Comparison of ENCODE assay signal across 8 cellular contexts in genomic region chr1:220879090-220879508, GRCh38. TPM values are rescaled to one million over a fixed set of nuclear protein-coding genes. Genes with fewer than 3 reads are reported as not detected.
A peak's percentile ranks its signal among the peaks of the same experiment; 100 is the strongest.
DNase-seq lines count a peak whose midpoint lies in the region; ATAC-seq, FAIRE-seq and TF ChIP-seq lines count a peak whose summit lies in the region.

Gene HLX (plus strand): TSS chr1:220879443. CDS start chr1:220879858, 415 bp downstream.

- peak; percentile 81 for FAIRE-seq in K562 (lab: Jason Lieb, UNC)

- peaks cover 17% of the 10 kb centered on the region for H3K4me1 Mint-ChIP-seq in progenitor cell of endocrine pancreas (ENCODE audit: low read depth)

- 0 out of 2 replicates have a peak, but pooled peaks have one; percentile 42 for TF ChIP-seq POLR2A in K562 (conservative IDR thresholded peaks at IDR 0.05)

- TF ChIP-seq EP300 in K562 (IDR thresholded peaks at IDR 0.05; ENCODE audit: low read length) = no peak

- TF ChIP-seq CTCF in BE2C (IDR thresholded peaks at IDR 0.05; ENCODE audit: low read depth, low read length) = no peak
- TF ChIP-seq CTCF in K562 (IDR thresholded peaks at IDR 0.05 in 2 of 3, conservative IDR thresholded peaks at IDR 0.05 in 1 of 3; ENCODE audit: insufficient read depth in 2 of 3, low read depth in 1 of 3, low read length in 3 of 3) = no peak
- TF ChIP-seq CTCF in hepatocyte (IDR thresholded peaks at IDR 0.05; ENCODE audit: poor library complexity) = no peak
- TF ChIP-seq CTCF in progenitor cell of endocrine pancreas (IDR thresholded peaks at IDR 0.05; ENCODE audit: unreplicated experiment) = no peak

- H2AFZ ChIP-seq in K562 (ENCODE audit: low read depth, low read length) = peak within 1 kb of the TSS; percentile 90
- H2AFZ ChIP-seq in hepatocyte = peak within 1 kb of the TSS; percentile 88

- WGBS in K562 (ENCODE audit: insufficient coverage, low coverage, missing lambda C conversion rate) = 6% methylated on average over 24 of the region's 24 CpGs
- 1% methylated on average over 17 of the region's 24 CpGs for WGBS in hepatocyte (ENCODE audit: low lambda C conversion rate, missing lambda C conversion rate)

- H3K36me3 ChIP-seq in BE2C (peaks cover 8% of the 10 kb centered on the region), K562 (ENCODE audit: control insufficient read depth, insufficient read depth, low read length) (no peaks in the 10 kb centered on the region), hepatocyte (replicated peaks; ENCODE audit: insufficient read depth, low read depth) (no peaks in the 10 kb centered on the region)

- POLR2A ChIA-PET in K562 (lab: Yijun Ruan, JAX) = interaction anchor here (0.6 to 0.7 kb wide), 3 partner anchors 185 to 245 kb away, joined by 3 to 4 read pairs (median 3); no protein-coding TSS in a partner anchor

- peak within 1 kb of the TSS; percentile 66; the same call in 2 of the 3 replicates for H3K27ac ChIP-seq in K562 (ENCODE audit: extremely low read depth, low read depth, low read length)
- peak within 1 kb of the TSS; percentile 18 for H3K27ac ChIP-seq in hepatocyte

- H3K9me3 ChIP-seq in BE2C = no peaks in the 10 kb centered on the region
- no peaks in the 10 kb centered on the region for H3K9me3 ChIP-seq in K562 (replicated peaks; ENCODE audit: control insufficient read depth, insufficient read depth, low read depth, low read length)
- H3K9me3 ChIP-seq in hepatocyte (ENCODE audit: low read depth) = no peaks in the 10 kb centered on the region

- intact Hi-C loops in K562 (cut with micrococcal nuclease) = loop anchor here (5.0 kb wide), 1 partner anchor 67 kb away; no protein-coding TSS in a partner anchor

- TF ChIP-seq RAD21 in K562 (CRISPR knock-in tag; conservative IDR thresholded peaks at IDR 0.05 in 1 of 2, IDR thresholded peaks at IDR 0.05 in 1 of 2) = no peak

- CTCF ChIA-PET in K562 (lab: Yijun Ruan, JAX; ENCODE audit: low intra/inter-chr PET ratio) = no interaction called here

- no TSS peak for BruUV-seq in K562 (replicated peaks; lab: Mats Ljungman, UMichigan)

- H3K27me3 ChIP-seq in BE2C = no peaks in the 10 kb centered on the region
- peaks cover 10 to 35% of the 10 kb centered on the region in 2 experiments; a peak in 4 of 5 replicates for H3K27me3 ChIP-seq in K562 (ENCODE audit: control insufficient read depth in 2 of 2, insufficient read depth in 2 of 2, low read length in 2 of 2)
- peaks cover 97% of the 10 kb centered on the region for H3K27me3 ChIP-seq in hepatocyte

- H3K4me1 ChIP-seq in BE2C = no peaks in the 10 kb centered on the region; the same call in 1 of the 2 replicates
- H3K4me1 ChIP-seq in K562 (replicated peaks in 1 of 2; ENCODE audit: control insufficient read depth in 2 of 2, insufficient read depth in 2 of 2, low read length in 2 of 2) = peaks cover 0 to 31% of the 10 kb centered on the region in 2 experiments; a peak in 2 of 5 replicates
- H3K4me1 ChIP-seq in hepatocyte (ENCODE audit: insufficient read depth) = peaks cover 40% of the 10 kb centered on the region

- H3K4me3 Mint-ChIP-seq in progenitor cell of endocrine pancreas (ENCODE audit: low read depth) = peak within 1 kb of the TSS; percentile 58

- H3K4me2 ChIP-seq in K562 (ENCODE audit: insufficient read depth, low read length) (peak within 1 kb of the TSS; percentile 47), hepatocyte (peak within 1 kb of the TSS; percentile 100)

- H3K9me3 Mint-ChIP-seq in progenitor cell of endocrine pancreas (ENCODE audit: low read depth) = no peaks in the 10 kb centered on the region

- H3K27ac Mint-ChIP-seq in progenitor cell of endocrine pancreas = peak within 1 kb of the TSS; percentile 45

- peak within 1 kb of the TSS; percentile 85 for H3K4me3 ChIP-seq in BE2C (ENCODE audit: low read depth, low read length)
- H3K4me3 ChIP-seq in K562 = peak within 1 kb of the TSS; percentile 59
- H3K4me3 ChIP-seq in hepatocyte = peak within 1 kb of the TSS; percentile 64

- H3K9me2 ChIP-seq in hepatocyte (replicated peaks; ENCODE audit: insufficient read depth) = no peaks in the 10 kb centered on the region

- no peaks in the 10 kb centered on the region for H3K9me1 ChIP-seq in K562 (ENCODE audit: control insufficient read depth, insufficient read depth, low read length)

- peak; percentile 33 for ATAC-seq in GM18858 (IDR thresholded peaks at IDR 0.05; ENCODE audit: unreplicated experiment)
- peak; percentile 53 for ATAC-seq in HG03066 (IDR thresholded peaks at IDR 0.05; ENCODE audit: low read depth, unreplicated experiment)
- peak; percentile 92 for ATAC-seq in K562

- DNase-seq in BE2C (peak; percentile 93), OCI-M2 (lab: John Stamatoyannopoulos, UW; ENCODE audit: unreplicated experiment) (peak; percentile 52), K562 (ENCODE audit: extremely low read depth in 1 of 4, low spot score in 3 of 4) (peak; percentile 85 to 96 (median 96)), hepatocyte (ENCODE audit: low spot score) (peak; percentile 59), progenitor cell of endocrine pancreas (ENCODE audit: low spot score, unreplicated experiment) (no peak), SHP77 (lab: John Stamatoyannopoulos, UW) (no peak)

- H3K9ac ChIP-seq in K562 (ENCODE audit: insufficient read depth in 1 of 2, low read depth in 2 of 2, low read length in 2 of 2) = peak within 1 kb of the TSS; percentile 69 to 92

- H3K27me3 Mint-ChIP-seq in progenitor cell of endocrine pancreas = peaks cover 93% of the 10 kb centered on the region

- H3K36me3 Mint-ChIP-seq in progenitor cell of endocrine pancreas (ENCODE audit: insufficient read depth) = no peaks in the 10 kb centered on the region

- H3K79me2 ChIP-seq in K562 (ENCODE audit: control insufficient read depth, insufficient read depth, low read length) (0 out of 3 replicates have a peak, but pooled peaks cover 3% of the 10 kb centered on the region), hepatocyte (no peaks in the 10 kb centered on the region)

- in situ Hi-C loops in K562 (cut with MboI) = loop anchor here (10.0 kb wide), 1 partner anchor 1576 kb away; no protein-coding TSS in a partner anchor

- H4K20me1 ChIP-seq in K562 (replicated peaks; ENCODE audit: control insufficient read depth, insufficient read depth, low read length) (0 out of 2 replicates have a peak, but pooled peaks cover 4% of the 10 kb centered on the region), hepatocyte (ENCODE audit: insufficient read depth, poor library complexity, severe bottlenecking) (no peaks in the 10 kb centered on the region)

TF ChIP-seq in K562, 482 proteins besides CTCF, POLR2A, EP300 and RAD21 (continues in another document):
- TF ChIP-seq U2AF1 (optimal IDR thresholded peaks at IDR 0.05; ENCODE audit: low read depth, low read length) (no peak), HNRNPLL (IDR thresholded peaks at IDR 0.05; ENCODE audit: low read depth, low read length, poor library complexity, severe bottlenecking) (peak; percentile 49), RFX1 (IDR thresholded peaks at IDR 0.05) (no peak), ZNF184 (CRISPR knock-in tag; IDR thresholded peaks at IDR 0.05) (no peak), XRCC4 (IDR thresholded peaks at IDR 0.05; ENCODE audit: extremely low read depth, insufficient read depth, insufficient read length) (no peak), RBFOX2 (IDR thresholded peaks at IDR 0.05; ENCODE audit: low read depth, low read length) (peak; percentile 61), SMAD3 (CRISPR knock-in tag; conservative IDR thresholded peaks at IDR 0.05) (no peak), SMC3 (conservative IDR thresholded peaks at IDR 0.05; ENCODE audit: insufficient read depth, low read depth, low read length) (no peak), NFYB (IDR thresholded peaks at IDR 0.05; ENCODE audit: extremely low read depth, insufficient read length) (peak; percentile 22), BRCA1 (IDR thresholded peaks at IDR 0.05) (no peak), BRCA1 (CRISPR knock-in tag; IDR thresholded peaks at IDR 0.05) (no peak), NFE2 (IDR thresholded peaks at IDR 0.05; ENCODE audit: low read depth) (no peak), PATZ1 (CRISPR knock-in tag; IDR thresholded peaks at IDR 0.05; ENCODE audit: borderline replicate concordance) (no peak)

RNA-seq across cellular contexts. Expression of gene HLX, which starts in this region (rescaled TPM):
- 4.4 TPM for polyA plus RNA-seq in BE2C (2012; ENCODE audit: insufficient read depth, insufficient read length, low read depth)
- 1.3 and 1.6 TPM in 2 replicates for total RNA-seq in K562 (2011; cell fraction: chromatin; rRNA removed; ENCODE audit: low replicate concordance)
- total RNA-seq in K562 (2011; cell fraction: nucleolus; rRNA removed) = 1.1 and 2.3 TPM in 2 replicates
- 1.2 and 1.5 TPM in 2 replicates for total RNA-seq in K562 (2011; cell fraction: nucleoplasm; rRNA removed)
- total RNA-seq in K562 (2014; rRNA removed) (2.2 and 2.6 TPM in 2 replicates), K562 (2014; rRNA removed; fragmentation: Illumina TruSeq; extraction: Trizol) (0.69 and 0.70 TPM in 2 replicates), K562 (2015; rRNA removed; fragmentation: Illumina TruSeq; extraction: Trizol) (1.2 and 1.7 TPM in 2 replicates), K562 (2021) (2.3 and 3.0 TPM in 2 replicates), hepatocyte (1.2 and 1.4 TPM in 2 replicates), progenitor cell of endocrine pancreas (0.48 and 0.53 TPM in 2 replicates)
- polyA plus RNA-seq in K562 (2011; rRNA removed) (0.05 and 0.21 TPM in 2 replicates), K562 (2014; fragmentation: Illumina TruSeq; extraction: Trizol) (1.6 and 2.8 TPM in 2 replicates), K562 (2014; fragmentation: Nextera tagmentation; extraction: Ambion mirVana) (under 1 TPM; 0.10 TPM), K562 (2014; rRNA removed) (1.7 and 2.4 TPM in 2 replicates), hepatocyte (5.9 and 6.1 TPM in 2 replicates)
- polyA plus RNA-seq in K562 (2011; cell fraction: cytosol; rRNA removed) = 0.01 and 0.72 TPM in 2 replicates
- 0.18 and 1.6 TPM in 2 replicates for polyA plus RNA-seq in K562 (2011; cell fraction: nucleus; rRNA removed)
- polyA plus RNA-seq in K562 (2012) = 2.7 and 3.6 TPM in 2 replicates
- 0.06 and 0.21 TPM in 2 replicates for polyA minus RNA-seq in K562 (2011; rRNA and poly(A)+ RNA removed)
- polyA minus RNA-seq in K562 (2011; cell fraction: cytosol; rRNA and poly(A)+ RNA removed) = 0.67 TPM in 1 of 2 replicates, not detected in the other
- 0.22 and 0.54 TPM in 2 replicates for polyA minus RNA-seq in K562 (2011; cell fraction: nucleus; rRNA and poly(A)+ RNA removed)

Comparison
In these comparisons a context has a peak if more than half of its experiments do, and no peak if none do; other contexts are left out.
1. DNase-seq: peak in BE2C (single experiment), OCI-M2 (single experiment), K562 (4 of 4) and hepatocyte (single experiment); none in progenitor cell of endocrine pancreas (single experiment) and SHP77 (0 of 2).
2. ATAC-seq: peak in every context shown above with its lines; median percentile 92 in K562; 53 in HG03066; 33 in GM18858.
3. Peak in every context shown above with its lines, with median percentiles within 50 percentile points of each other: H3K4me3 ChIP-seq.